Comparison of ENCODE assay signal across 8 cellular contexts in the genomic region with DNA sequence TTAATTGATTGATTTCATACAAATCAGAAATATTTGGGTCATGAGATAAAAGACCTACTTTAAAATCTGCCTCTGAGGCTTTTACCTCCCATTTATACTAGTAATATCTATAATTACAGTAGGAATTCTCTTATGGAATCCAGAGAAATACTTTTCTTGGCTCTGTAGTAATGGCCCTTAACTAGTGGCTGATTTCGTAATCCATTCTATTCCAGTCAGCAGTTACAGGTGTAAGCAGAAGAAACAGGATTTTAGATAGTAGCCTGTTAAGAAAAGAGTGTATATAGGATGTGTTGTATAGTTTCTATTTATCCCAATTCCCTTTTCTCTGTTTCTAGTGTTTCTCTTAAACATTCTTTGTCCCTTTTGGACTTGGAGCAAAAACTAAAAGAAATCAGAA.
"Had no signal": no experiment of that assay in that cellular context is flagged by ENCODE, and none has a peak within 500 bp of the region (broad histone marks: within the 10 kb centered on the region; RNA-seq: fewer than 3 reads in every experiment).

No MANE protein-coding gene starts in this region.

- ATAC-seq: HCT116 had no signal

- H3K9ac ChIP-seq: GM23248 had no signal

- H3K27ac ChIP-seq: GM23248, HL-60 had no signal

- H2AFZ ChIP-seq: GM23248 had no signal

- DNase-seq: GM23248, GOT3, H7, HFFc6, KG1 had no signal

- H3K9me3 ChIP-seq: HAP-1 had no signal

- H3K4me1 ChIP-seq: HAP-1 had no signal

- H3K4me3 ChIP-seq: GM23248, HAP-1 had no signal
